12 cellular contexts compared by ENCODE assay signal in the genomic region with DNA sequence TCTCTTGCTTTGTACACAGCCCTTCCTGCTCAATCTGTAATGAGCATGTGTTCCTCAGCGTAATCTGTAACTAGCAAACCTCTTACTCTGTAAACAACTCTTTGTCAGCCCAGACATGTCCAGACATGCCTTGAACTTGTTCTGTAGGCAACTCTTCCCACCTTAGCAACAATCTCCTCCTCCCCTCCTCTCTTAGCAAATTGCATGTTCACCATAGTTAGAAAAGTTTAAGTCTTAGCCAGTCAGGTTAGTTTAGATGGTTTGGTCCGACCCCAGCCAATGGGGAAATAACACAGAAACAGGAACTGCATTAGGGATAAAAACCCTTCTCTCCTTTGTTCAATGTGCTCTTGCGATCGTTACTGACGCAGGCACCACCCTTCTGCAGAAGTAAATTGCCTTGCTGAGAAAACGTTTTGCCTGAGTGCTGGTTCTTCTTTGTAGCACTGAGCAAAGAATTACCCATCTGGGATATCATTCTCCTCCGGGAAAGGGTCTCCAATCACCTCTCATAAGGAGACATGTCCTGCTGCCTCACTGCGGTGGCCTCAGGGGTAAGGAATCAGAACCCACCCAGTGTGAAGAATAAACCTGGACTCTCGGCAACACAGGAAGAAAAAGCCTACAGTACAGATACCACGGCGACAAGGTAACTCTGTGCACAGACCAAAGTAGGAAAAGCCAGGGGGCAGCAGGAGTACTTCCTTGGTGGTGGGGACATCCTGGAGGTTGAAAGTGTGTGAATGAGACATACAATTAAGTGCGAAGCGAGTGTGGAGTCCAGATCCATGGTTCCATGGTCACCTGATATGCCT. TPM values are rescaled to one million over a fixed set of nuclear protein-coding genes. Genes with fewer than 3 reads are reported as not detected.
DNase-seq lines count a peak whose midpoint lies in the region; ATAC-seq and TF ChIP-seq lines count a peak whose summit lies in the region.
"Had no signal": no experiment of that assay in that cellular context is flagged by ENCODE, and none has a peak within 500 bp of the region (broad histone marks: within the 10 kb centered on the region; RNA-seq: fewer than 3 reads in every experiment).

No MANE protein-coding gene starts in this region.

- H3K4me1 ChIP-seq in HUES6 (ENCODE audit: control insufficient read depth, insufficient read depth, low read length) (no peaks in the 10 kb centered on the region), mesendoderm (ENCODE audit: control insufficient read depth, low read depth, low read length) (no peaks in the 10 kb centered on the region)

- no peak overlapping the region for H3K18ac ChIP-seq in mesendoderm (ENCODE audit: low read length)

- no peaks in the 10 kb centered on the region for H3K79me2 ChIP-seq in mesendoderm (ENCODE audit: control insufficient read depth, insufficient read depth, low read length)

- no peaks in the 10 kb centered on the region for H3K27me3 ChIP-seq in HUES6 (ENCODE audit: control insufficient read depth, insufficient read depth, low read length)
- no peaks in the 10 kb centered on the region for H3K27me3 ChIP-seq in mesendoderm (ENCODE audit: insufficient read depth, low read length, poor library complexity)
- H3K27me3 ChIP-seq: neutrophil had no signal

- peaks cover 3% of the 10 kb centered on the region for H3K79me1 ChIP-seq in mesendoderm (ENCODE audit: low read length)

- no peak for TF ChIP-seq CTCF in GM12865 (IDR thresholded peaks at IDR 0.05; ENCODE audit: insufficient read depth, low read depth, low read length, missing control alignments)

- H4K8ac ChIP-seq in mesendoderm (ENCODE audit: low read depth, low read length) = no peak overlapping the region

- no peak overlapping the region for H3K23ac ChIP-seq in mesendoderm (ENCODE audit: low read length)

- H3K27ac ChIP-seq in HUES6 (ENCODE audit: low read depth, low read length) (no peak overlapping the region), mesendoderm (ENCODE audit: low read depth, low read length) (no peak overlapping the region)
- H3K27ac ChIP-seq: neutrophil had no signal

- DNase-seq in GM12865 (ENCODE audit: low read depth) (peak; percentile 8), amniotic epithelial cell (ENCODE audit: low read depth) (peak; percentile 67), mesendoderm (peak; percentile 49), kidney tubule cell (ENCODE audit: low spot score) (no peak), A172 (ENCODE audit: low spot score) (no peak)
- DNase-seq: activated CD8-positive, alpha-beta memory T cell treated with anti-CD3 and anti-CD28 coated beads, Interleukin-2, amount 50 U/mL, for 4 hours; GDM1; stimulated activated CD4-positive, alpha-beta T cell treated with anti-CD3 and anti-CD28 coated beads, Interleukin-4, amount 100 ng/mL, for 1 hour had no signal

- WGBS in mesendoderm (ENCODE audit: extremely low coverage, insufficient coverage, low lambda C conversion rate) = no CpG with 5 or more reads among the region's 13 CpGs

- H3K9ac ChIP-seq in HUES6 (ENCODE audit: low read length) (no peak overlapping the region), mesendoderm (ENCODE audit: low read length) (no peak overlapping the region)

- H3K4me2 ChIP-seq in mesendoderm (ENCODE audit: low read length) = no peak overlapping the region

- H3K9me3 ChIP-seq in HUES6 (ENCODE audit: control insufficient read depth, insufficient read depth, low read depth, low read length) = peaks cover 54% of the 10 kb centered on the region

- H2BK5ac ChIP-seq in mesendoderm (ENCODE audit: low read length) = no peak overlapping the region

- no peak overlapping the region for H4K5ac ChIP-seq in mesendoderm (ENCODE audit: low read length)

- H3K56ac ChIP-seq in mesendoderm (ENCODE audit: low read length) = no peak overlapping the region

- H3K4me3 ChIP-seq in GM12865 (ENCODE audit: low read depth, low read length) = no peak overlapping the region
- 0 out of 2 replicates have a peak overlapping the region, but pooled peaks have one; percentile 3 for H3K4me3 ChIP-seq in HUES6 (ENCODE audit: low read depth, low read length)
- H3K4me3 ChIP-seq in mesendoderm (ENCODE audit: low read length) = peak overlapping the region; percentile 27

- H2AK5ac ChIP-seq in mesendoderm (ENCODE audit: low read length) = no peak overlapping the region

- no peak overlapping the region for H3K4ac ChIP-seq in mesendoderm (ENCODE audit: low read depth, low read length)

- H2BK120ac ChIP-seq in mesendoderm (ENCODE audit: low read depth, low read length) = no peak overlapping the region

- ATAC-seq in HG02981 (IDR thresholded peaks at IDR 0.05; ENCODE audit: unreplicated experiment) = no peak

- no peak overlapping the region for H2BK15ac ChIP-seq in mesendoderm (replicated peaks; ENCODE audit: low read depth)

- peaks cover 9% of the 10 kb centered on the region for H3K36me3 ChIP-seq in HUES6 (ENCODE audit: control insufficient read depth, insufficient read depth, low read length)
- H3K36me3 ChIP-seq in mesendoderm (ENCODE audit: control insufficient read depth, insufficient read depth, low read length) = no peaks in the 10 kb centered on the region
- H3K36me3 ChIP-seq: neutrophil had no signal

RNA-seq across cellular contexts. Expression of gene PLN, which starts 26.2 kb away (rescaled TPM):
- 0.03 TPM for polyA plus RNA-seq in mesendoderm (2013, experiment 1 of 2)
- 0.03 TPM for polyA plus RNA-seq in mesendoderm (2013, experiment 2 of 2)
- total RNA-seq in A172 (2014; rRNA removed; shearing (Covaris generic)) = not detected in 2 replicates
- total RNA-seq: NCI-H460 had no signal

Comparison
In these comparisons a context has a peak if more than half of its experiments do, and no peak if none do; other contexts are left out.
1. DNase-seq: peak in GM12865 (single experiment), amniotic epithelial cell (single experiment) and mesendoderm (single experiment); none in kidney tubule cell (single experiment) and A172 (single experiment).